ENCODE assay signal across 9 cellular contexts in the genomic region with DNA sequence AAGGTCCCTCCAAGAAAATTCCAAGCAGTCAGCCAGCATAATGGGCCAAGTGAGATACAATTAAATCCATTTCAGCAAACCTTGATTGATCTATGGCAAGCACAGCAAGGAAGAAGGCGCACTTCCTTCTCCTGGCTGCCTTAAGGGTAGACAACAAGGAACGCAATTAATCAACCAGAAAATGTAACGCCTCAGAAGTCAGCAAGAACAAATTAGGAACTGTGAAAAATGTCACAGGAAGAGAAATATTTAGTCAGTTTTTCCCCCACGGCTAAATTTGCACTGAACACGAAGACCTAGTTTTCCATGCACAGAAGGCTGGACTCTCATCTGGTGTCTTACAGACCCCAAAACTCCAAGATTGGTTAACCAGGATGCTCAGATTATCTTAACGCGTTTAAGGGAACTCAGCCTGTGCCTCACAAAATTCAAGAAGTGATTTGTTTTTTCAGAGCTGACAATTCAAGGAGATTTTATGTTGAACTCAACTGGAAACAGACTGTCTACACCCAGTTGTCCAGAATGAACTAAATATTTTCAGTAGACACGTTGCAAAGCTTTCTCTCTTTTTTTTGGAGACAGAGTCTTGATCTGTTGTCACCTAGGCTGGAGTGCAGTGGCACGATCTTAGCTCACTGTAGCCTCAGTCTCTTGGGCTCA. TPM values are rescaled to one million over a fixed set of nuclear protein-coding genes. Genes with fewer than 3 reads are reported as not detected.
DNase-seq lines count a peak whose midpoint lies in the region; ATAC-seq and TF ChIP-seq lines count a peak whose summit lies in the region.
"Had no signal": no experiment of that assay in that cellular context is flagged by ENCODE, and none has a peak within 500 bp of the region (broad histone marks: within the 10 kb centered on the region; RNA-seq: fewer than 3 reads in every experiment).

No MANE protein-coding gene starts in this region.

- H3K27ac Mint-ChIP-seq in activated T-cell treated with anti-CD3 and anti-CD28 coated beads, Interleukin-2, amount 50 U/mL, for 72 hours, result peak overlapping the region; percentile 12
- H3K27ac Mint-ChIP-seq in WTC11 (peak overlapping the region; percentile 91), memory B cell (peak overlapping the region; percentile 93)

- POLR2A ChIA-PET in WTC11 (lab: Charles Lee), result interaction anchor here (1.4 kb wide), 1 partner anchor 10 kb away, joined by 3 read pairs; no protein-coding TSS in a partner anchor

- H3K4me1 Mint-ChIP-seq in activated T-cell treated with anti-CD3 and anti-CD28 coated beads, Interleukin-2, amount 50 U/mL, for 72 hours (ENCODE audit: low read depth), result peaks cover 32% of the 10 kb centered on the region
- H3K4me1 Mint-ChIP-seq in WTC11, result peaks cover 40% of the 10 kb centered on the region
- peaks cover 49% of the 10 kb centered on the region for H3K4me1 Mint-ChIP-seq in memory B cell

- H3K36me3 Mint-ChIP-seq in activated T-cell treated with anti-CD3 and anti-CD28 coated beads, Interleukin-2, amount 50 U/mL, for 72 hours (ENCODE audit: insufficient read depth in 2 of 2), result no peaks in the 10 kb centered on the region
- peaks cover 26% of the 10 kb centered on the region for H3K36me3 Mint-ChIP-seq in WTC11
- peaks cover 3% of the 10 kb centered on the region for H3K36me3 Mint-ChIP-seq in memory B cell

- no peaks in the 10 kb centered on the region for H3K4me1 ChIP-seq in uterus

- no peaks in the 10 kb centered on the region for H3K9me3 ChIP-seq in uterus

- H3K4me3 ChIP-seq in uterus, result no peak overlapping the region

- no peak for DNase-seq in activated T-cell treated with anti-CD3 and anti-CD28 coated beads, Interleukin-2, amount 50 U/mL, for 72 hours
- DNase-seq in activated T-cell treated with anti-CD3 and anti-CD28 coated beads, Interleukin-2, amount 50 U/mL, for 1 hour, result no peak
- DNase-seq in WTC11 (ENCODE audit: low spot score) (no peak), memory B cell (ENCODE audit: low spot score in 2 of 2) (no peak), uterus (no peak), hepatic stellate cell (ENCODE audit: low spot score) (no peak), DMS 273 (lab: John Stamatoyannopoulos, UW; ENCODE audit: unreplicated experiment) (no peak), RKO (ENCODE audit: low spot score) (no peak)
- DNase-seq: ACHN had no signal

- H3K4me3 Mint-ChIP-seq in activated T-cell treated with anti-CD3 and anti-CD28 coated beads, Interleukin-2, amount 50 U/mL, for 72 hours, result peak overlapping the region in 1 of 2 donors; percentile 54
- H3K4me3 Mint-ChIP-seq in WTC11 (no peak overlapping the region), memory B cell (peak overlapping the region; percentile 72)

- peak overlapping the region; percentile 39 to 60 for H3K27ac ChIP-seq in uterus

- ATAC-seq in activated T-cell treated with anti-CD3 and anti-CD28 coated beads, Interleukin-2, amount 50 U/mL, for 72 hours (replicated peaks in 1 of 2), result no peak
- ATAC-seq in WTC11 (no peak), memory B cell (ENCODE audit: low read depth) (peak; percentile 47)

- H3K36me3 ChIP-seq in uterus, result no peaks in the 10 kb centered on the region

- TF ChIP-seq POLR2A in uterus (IDR thresholded peaks at IDR 0.05), result no peak

- H3K9me3 Mint-ChIP-seq in activated T-cell treated with anti-CD3 and anti-CD28 coated beads, Interleukin-2, amount 50 U/mL, for 72 hours, result no peaks in the 10 kb centered on the region
- H3K9me3 Mint-ChIP-seq in WTC11, result peaks cover 14% of the 10 kb centered on the region
- H3K9me3 Mint-ChIP-seq in memory B cell, result peaks cover 2% of the 10 kb centered on the region

- intact Hi-C loops in uterus (cut with DNase I; ENCODE audit: low total_unique reads), result no loop called here

- CTCF ChIA-PET in WTC11 (lab: Charles Lee), result interaction anchor here (1.6 kb wide), 1 partner anchor 21 kb away, joined by 6 read pairs; no protein-coding TSS in a partner anchor

- no peaks in the 10 kb centered on the region for H3K27me3 ChIP-seq in uterus

- H3K27me3 Mint-ChIP-seq in activated T-cell treated with anti-CD3 and anti-CD28 coated beads, Interleukin-2, amount 50 U/mL, for 72 hours (ENCODE audit: low read depth), result no peaks in the 10 kb centered on the region
- H3K27me3 Mint-ChIP-seq in WTC11 (ENCODE audit: low read depth), result no peaks in the 10 kb centered on the region; the same call in 1 of the 2 replicates
- H3K27me3 Mint-ChIP-seq in memory B cell, result no peaks in the 10 kb centered on the region

- no peak for TF ChIP-seq CTCF in WTC11 (IDR thresholded peaks at IDR 0.05)
- TF ChIP-seq CTCF in uterus (IDR thresholded peaks at IDR 0.05), result no peak

TF ChIP-seq in WTC11, 78 proteins besides CTCF, POLR2A, EP300 and RAD21 (continues in another document):
- TF ChIP-seq, protein P1, sequence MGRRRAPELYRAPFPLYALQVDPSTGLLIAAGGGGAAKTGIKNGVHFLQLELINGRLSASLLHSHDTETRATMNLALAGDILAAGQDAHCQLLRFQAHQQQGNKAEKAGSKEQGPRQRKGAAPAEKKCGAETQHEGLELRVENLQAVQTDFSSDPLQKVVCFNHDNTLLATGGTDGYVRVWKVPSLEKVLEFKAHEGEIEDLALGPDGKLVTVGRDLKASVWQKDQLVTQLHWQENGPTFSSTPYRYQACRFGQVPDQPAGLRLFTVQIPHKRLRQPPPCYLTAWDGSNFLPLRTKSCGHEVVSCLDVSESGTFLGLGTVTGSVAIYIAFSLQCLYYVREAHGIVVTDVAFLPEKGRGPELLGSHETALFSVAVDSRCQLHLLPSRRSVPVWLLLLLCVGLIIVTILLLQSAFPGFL (CRISPR knock-in tag; IDR thresholded peaks at IDR 0.05; ENCODE audit: borderline replicate concordance), result no peak
- TF ChIP-seq ZNF138 (CRISPR knock-in tag; conservative IDR thresholded peaks at IDR 0.05), result no peak
- TF ChIP-seq, protein P2, sequence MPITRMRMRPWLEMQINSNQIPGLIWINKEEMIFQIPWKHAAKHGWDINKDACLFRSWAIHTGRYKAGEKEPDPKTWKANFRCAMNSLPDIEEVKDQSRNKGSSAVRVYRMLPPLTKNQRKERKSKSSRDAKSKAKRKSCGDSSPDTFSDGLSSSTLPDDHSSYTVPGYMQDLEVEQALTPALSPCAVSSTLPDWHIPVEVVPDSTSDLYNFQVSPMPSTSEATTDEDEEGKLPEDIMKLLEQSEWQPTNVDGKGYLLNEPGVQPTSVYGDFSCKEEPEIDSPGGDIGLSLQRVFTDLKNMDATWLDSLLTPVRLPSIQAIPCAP (CRISPR knock-in tag; IDR thresholded peaks at IDR 0.05), result no peak
- TF ChIP-seq SOX15 (CRISPR knock-in tag; IDR thresholded peaks at IDR 0.05), result no peak
- TF ChIP-seq, protein P3, sequence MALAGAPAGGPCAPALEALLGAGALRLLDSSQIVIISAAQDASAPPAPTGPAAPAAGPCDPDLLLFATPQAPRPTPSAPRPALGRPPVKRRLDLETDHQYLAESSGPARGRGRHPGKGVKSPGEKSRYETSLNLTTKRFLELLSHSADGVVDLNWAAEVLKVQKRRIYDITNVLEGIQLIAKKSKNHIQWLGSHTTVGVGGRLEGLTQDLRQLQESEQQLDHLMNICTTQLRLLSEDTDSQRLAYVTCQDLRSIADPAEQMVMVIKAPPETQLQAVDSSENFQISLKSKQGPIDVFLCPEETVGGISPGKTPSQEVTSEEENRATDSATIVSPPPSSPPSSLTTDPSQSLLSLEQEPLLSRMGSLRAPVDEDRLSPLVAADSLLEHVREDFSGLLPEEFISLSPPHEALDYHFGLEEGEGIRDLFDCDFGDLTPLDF (CRISPR knock-in tag; IDR thresholded peaks at IDR 0.05), result no peak
- TF ChIP-seq, protein P4, sequence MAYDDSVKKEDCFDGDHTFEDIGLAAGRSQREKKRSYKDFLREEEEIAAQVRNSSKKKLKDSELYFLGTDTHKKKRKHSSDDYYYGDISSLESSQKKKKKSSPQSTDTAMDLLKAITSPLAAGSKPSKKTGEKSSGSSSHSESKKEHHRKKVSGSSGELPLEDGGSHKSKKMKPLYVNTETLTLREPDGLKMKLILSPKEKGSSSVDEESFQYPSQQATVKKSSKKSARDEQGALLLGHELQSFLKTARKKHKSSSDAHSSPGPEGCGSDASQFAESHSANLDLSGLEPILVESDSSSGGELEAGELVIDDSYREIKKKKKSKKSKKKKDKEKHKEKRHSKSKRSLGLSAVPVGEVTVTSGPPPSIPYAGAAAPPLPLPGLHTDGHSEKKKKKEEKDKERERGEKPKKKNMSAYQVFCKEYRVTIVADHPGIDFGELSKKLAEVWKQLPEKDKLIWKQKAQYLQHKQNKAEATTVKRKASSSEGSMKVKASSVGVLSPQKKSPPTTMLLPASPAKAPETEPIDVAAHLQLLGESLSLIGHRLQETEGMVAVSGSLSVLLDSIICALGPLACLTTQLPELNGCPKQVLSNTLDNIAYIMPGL (CRISPR knock-in tag; IDR thresholded peaks at IDR 0.05), result no peak
- no peak for TF ChIP-seq KAT7 (CRISPR knock-in tag; IDR thresholded peaks at IDR 0.05; ENCODE audit: borderline replicate concordance)
- no peak for TF ChIP-seq NR3C1 (CRISPR knock-in tag; conservative IDR thresholded peaks at IDR 0.05; ENCODE audit: low read depth)
- TF ChIP-seq, protein P5, sequence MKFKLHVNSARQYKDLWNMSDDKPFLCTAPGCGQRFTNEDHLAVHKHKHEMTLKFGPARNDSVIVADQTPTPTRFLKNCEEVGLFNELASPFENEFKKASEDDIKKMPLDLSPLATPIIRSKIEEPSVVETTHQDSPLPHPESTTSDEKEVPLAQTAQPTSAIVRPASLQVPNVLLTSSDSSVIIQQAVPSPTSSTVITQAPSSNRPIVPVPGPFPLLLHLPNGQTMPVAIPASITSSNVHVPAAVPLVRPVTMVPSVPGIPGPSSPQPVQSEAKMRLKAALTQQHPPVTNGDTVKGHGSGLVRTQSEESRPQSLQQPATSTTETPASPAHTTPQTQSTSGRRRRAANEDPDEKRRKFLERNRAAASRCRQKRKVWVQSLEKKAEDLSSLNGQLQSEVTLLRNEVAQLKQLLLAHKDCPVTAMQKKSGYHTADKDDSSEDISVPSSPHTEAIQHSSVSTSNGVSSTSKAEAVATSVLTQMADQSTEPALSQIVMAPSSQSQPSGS (CRISPR knock-in tag; IDR thresholded peaks at IDR 0.05; ENCODE audit: borderline replicate concordance, low read depth), result no peak

RNA-seq across cellular contexts. Expression of gene SNX8, which starts 14.3 kb away (rescaled TPM):
- total RNA-seq in activated T-cell treated with anti-CD3 and anti-CD28 coated beads, Interleukin-2, amount 50 U/mL, for 72 hours, result 10 to 100 TPM; 25.5 to 31.2 TPM
- total RNA-seq in WTC11 (2021) (44.9 to 50.8 TPM (median 49.6 TPM) in 3 replicates), uterus (10 to 100 TPM in 3 of 4 donors, under 1 TPM in 1; 0.29 to 75.3 (median 30.5) TPM)

RNA-seq across cellular contexts. Expression of gene EIF3B, which starts 54.6 kb away (rescaled TPM):
- 100 to 1,000 TPM; 120 to 121 TPM for total RNA-seq in activated T-cell treated with anti-CD3 and anti-CD28 coated beads, Interleukin-2, amount 50 U/mL, for 72 hours
- total RNA-seq in WTC11 (2021) (300 to 361 TPM (median 304 TPM) in 3 replicates), uterus (100 to 1,000 TPM in 2 of 4 donors, 10 to 100 TPM in 2; 67.6 to 155 (median 95.2) TPM)

RNA-seq across cellular contexts. Expression of gene NUDT1, which starts 58.0 kb away (rescaled TPM):
- total RNA-seq in activated T-cell treated with anti-CD3 and anti-CD28 coated beads, Interleukin-2, amount 50 U/mL, for 72 hours, result 10 to 100 TPM; 63.6 to 79.3 TPM
- total RNA-seq in WTC11 (2021) (100 to 108 TPM (median 102 TPM) in 3 replicates), uterus (10 to 100 TPM in 1 of 4 donors, 1 to 10 TPM in 2, not detected in 1; 2.4 to 13.1 (median 7.6) TPM)

RNA-seq across cellular contexts. Expression of gene MRM2, which starts 58.0 kb away (rescaled TPM):
- total RNA-seq in activated T-cell treated with anti-CD3 and anti-CD28 coated beads, Interleukin-2, amount 50 U/mL, for 72 hours, result 10 to 100 TPM; 31.7 to 39.9 TPM
- total RNA-seq in WTC11 (2021), result 33.6 to 38.9 TPM (median 34.7 TPM) in 3 replicates
- 10 to 100 TPM in 2 of 4 donors, 1 to 10 TPM in 2; 2.1 to 29.4 (median 12.8) TPM for total RNA-seq in uterus

Comparison
In these comparisons a context has a peak if more than half of its experiments do, and no peak if none do; other contexts are left out.
1. H3K27ac Mint-ChIP-seq: peak in every context shown above with its lines; median percentile 93 in memory B cell; 91 in WTC11; 12 in activated T-cell treated with anti-CD3 and anti-CD28 coated beads, Interleukin-2, amount 50 U/mL, for 72 hours.